In the genomic region with DNA sequence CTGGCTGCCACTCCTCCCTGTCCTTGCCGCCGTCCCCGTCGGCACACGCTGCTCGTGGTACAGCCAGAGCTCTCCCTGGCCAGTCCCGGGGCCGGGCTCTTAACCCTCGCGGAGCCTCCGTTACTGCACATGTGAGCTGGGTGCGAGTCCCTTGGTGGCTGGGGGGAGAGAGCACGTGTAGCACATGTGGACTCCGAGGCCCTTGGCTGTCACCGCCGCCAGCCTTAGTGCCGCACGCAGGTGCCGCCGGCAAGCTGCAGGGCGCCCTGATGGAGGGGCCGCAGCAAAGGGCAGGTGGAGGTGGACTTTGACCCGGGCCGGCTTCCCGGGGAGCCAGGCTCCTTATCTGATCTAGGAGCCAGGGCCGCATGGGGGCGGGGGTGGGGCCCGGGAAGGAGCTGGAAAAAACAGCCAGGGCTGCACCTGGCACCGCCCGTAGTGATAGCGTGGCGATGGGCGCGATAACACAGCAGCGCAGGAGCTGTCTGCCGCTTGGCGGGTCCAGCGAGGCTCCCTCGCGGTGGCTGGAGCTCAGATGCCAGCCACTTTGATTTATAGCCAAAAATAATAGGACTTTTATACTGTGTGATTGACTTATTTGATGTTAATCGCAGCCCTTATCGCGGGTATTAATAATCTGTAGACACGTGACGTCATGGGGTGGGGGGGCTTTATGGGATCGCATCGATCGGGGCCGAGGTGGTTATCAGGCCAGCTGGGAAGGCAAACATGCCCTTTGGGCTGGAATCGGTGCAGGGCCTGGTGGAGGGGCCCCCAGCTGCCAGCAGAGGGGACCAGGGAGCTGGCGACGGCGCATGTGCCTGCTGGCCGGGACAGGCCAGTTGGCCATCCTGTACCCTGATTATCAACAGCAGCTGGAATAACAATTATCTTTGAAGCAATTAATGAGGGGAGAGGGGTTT, we compare ENCODE assay signal across 1 cellular context.
TF ChIP-seq lines count a peak whose summit lies in the region.

No MANE protein-coding gene starts in this region.

TF ChIP-seq in GM23338, 12 proteins besides CTCF, POLR2A, EP300 and RAD21 (continued from another document):
- TF ChIP-seq, protein P1, sequence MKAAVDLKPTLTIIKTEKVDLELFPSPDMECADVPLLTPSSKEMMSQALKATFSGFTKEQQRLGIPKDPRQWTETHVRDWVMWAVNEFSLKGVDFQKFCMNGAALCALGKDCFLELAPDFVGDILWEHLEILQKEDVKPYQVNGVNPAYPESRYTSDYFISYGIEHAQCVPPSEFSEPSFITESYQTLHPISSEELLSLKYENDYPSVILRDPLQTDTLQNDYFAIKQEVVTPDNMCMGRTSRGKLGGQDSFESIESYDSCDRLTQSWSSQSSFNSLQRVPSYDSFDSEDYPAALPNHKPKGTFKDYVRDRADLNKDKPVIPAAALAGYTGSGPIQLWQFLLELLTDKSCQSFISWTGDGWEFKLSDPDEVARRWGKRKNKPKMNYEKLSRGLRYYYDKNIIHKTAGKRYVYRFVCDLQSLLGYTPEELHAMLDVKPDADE (IDR thresholded peaks at IDR 0.05), result no peak
- TF ChIP-seq NANOG (IDR thresholded peaks at IDR 0.05; ENCODE audit: borderline replicate concordance) (no peak), STAT1 (IDR thresholded peaks at IDR 0.05; ENCODE audit: unreplicated experiment) (no peak)
